In the genomic region with DNA sequence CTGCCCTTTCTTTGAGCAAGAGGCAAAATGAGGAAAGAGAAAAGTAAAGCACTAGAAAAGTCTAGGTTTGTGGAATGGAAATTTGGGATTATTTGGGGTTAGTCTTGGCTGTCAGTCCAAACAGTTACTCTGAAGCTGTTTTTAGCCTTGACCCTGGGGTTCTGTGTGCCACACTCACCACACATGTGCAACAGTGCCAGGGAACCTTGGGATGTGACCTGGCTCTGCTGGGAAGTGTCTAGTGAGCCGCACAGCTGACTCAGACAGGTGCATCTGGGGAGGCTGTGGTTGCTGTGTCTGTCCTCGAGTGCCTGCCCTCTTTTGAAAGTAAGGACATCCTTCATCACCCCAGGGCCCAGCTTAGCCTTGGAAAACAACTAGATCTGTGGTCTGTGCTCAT, we compare ENCODE assay signal across 19 cellular contexts. TPM values are rescaled to one million over a fixed set of nuclear protein-coding genes. Genes with fewer than 3 reads are reported as not detected.
DNase-seq lines count a peak whose midpoint lies in the region; ATAC-seq, FAIRE-seq and TF ChIP-seq lines count a peak whose summit lies in the region.
"Had no signal": no experiment of that assay in that cellular context is flagged by ENCODE, and none has a peak within 500 bp of the region (broad histone marks: within the 10 kb centered on the region; RNA-seq: fewer than 3 reads in every experiment).

No MANE protein-coding gene starts in this region.

- H4K20me1 ChIP-seq in keratinocyte (ENCODE audit: control insufficient read depth, extremely low read depth, insufficient read depth, low read length): no peaks in the 10 kb centered on the region

- H3K4me2 ChIP-seq in keratinocyte (ENCODE audit: control insufficient read depth, extremely low read depth, insufficient read depth, low read depth, low read length): no peak overlapping the region
- H3K4me2 ChIP-seq: GM23338 had no signal

- FAIRE-seq in GM12892 (lab: Jason Lieb, UNC) (peak; percentile 63), HTR-8/SVneo (lab: Jason Lieb, UNC) (peak; percentile 4), keratinocyte (lab: Jason Lieb, UNC) (peak; percentile 34)

- DNase-seq in GM12892 (ENCODE audit: insufficient read length): no peak
- no peak for DNase-seq in HTR-8/SVneo (ENCODE audit: insufficient read length, low spot score)
- no peak for DNase-seq in keratinocyte (ENCODE audit: low read depth, low spot score)
- peak; percentile 60 to 67 for DNase-seq in gastrocnemius medialis
- no peak for DNase-seq in amniotic stem cell (lab: John Stamatoyannopoulos, UW)
- no peak for DNase-seq in NOMO-1 (lab: John Stamatoyannopoulos, UW; ENCODE audit: unreplicated experiment in 2 of 2)
- no peak for DNase-seq in suprapubic skin (ENCODE audit: low spot score in 2 of 2)
- DNase-seq: BE2C; CD8-positive, alpha-beta memory T cell; GF-D8; KBM-7; NCI-H1436 treated with DMSO at 0.1 percent for 48 hours; NCI-H2107; NCI-H345; NCI-H526 treated with DMSO at 0.1 percent for 48 hours; OCI-M1 had no signal

- H3K4me3 ChIP-seq in keratinocyte (ENCODE audit: control insufficient read depth in 2 of 3, extremely low read depth in 1 of 3, insufficient read depth in 2 of 3, low read depth in 1 of 3, low read length in 3 of 3) (no peak overlapping the region), gastrocnemius medialis (no peak overlapping the region), suprapubic skin (no peak overlapping the region)
- H3K4me3 ChIP-seq: GM23338 had no signal

- TF ChIP-seq EP300 in suprapubic skin (IDR thresholded peaks at IDR 0.05): no peak

- H3K4me1 ChIP-seq in keratinocyte (ENCODE audit: control insufficient read depth, extremely low read depth, insufficient read depth, low read length) (no peaks in the 10 kb centered on the region), gastrocnemius medialis (peaks cover 0 to 9% of the 10 kb centered on the region in 2 donors), suprapubic skin (no peaks in the 10 kb centered on the region)
- H3K4me1 ChIP-seq: BE2C had no signal

- WGBS in suprapubic skin: 89% methylated on average over 2 of the region's 2 CpGs

- ATAC-seq in gastrocnemius medialis: peak; percentile 76 to 89
- ATAC-seq: GM23338 had no signal

- TF ChIP-seq POLR2A in GM12892 (IDR thresholded peaks at IDR 0.05; ENCODE audit: low read depth, low read length) (no peak), gastrocnemius medialis (IDR thresholded peaks at IDR 0.05) (no peak), suprapubic skin (IDR thresholded peaks at IDR 0.05) (no peak)

- H3K9me3 ChIP-seq in keratinocyte (ENCODE audit: control insufficient read depth, low read depth, low read length): no peaks in the 10 kb centered on the region
- no peaks in the 10 kb centered on the region for H3K9me3 ChIP-seq in gastrocnemius medialis
- no peaks in the 10 kb centered on the region for H3K9me3 ChIP-seq in suprapubic skin
- H3K9me3 ChIP-seq: BE2C had no signal

- no peaks in the 10 kb centered on the region for H3K9me1 ChIP-seq in keratinocyte (ENCODE audit: control insufficient read depth, extremely low read depth, insufficient read depth, low read length)

- TF ChIP-seq CTCF in keratinocyte (optimal IDR thresholded peaks at IDR 0.05 in 1 of 3, IDR thresholded peaks at IDR 0.05 in 1 of 3, conservative IDR thresholded peaks at IDR 0.05 in 1 of 3; ENCODE audit: extremely low read depth in 1 of 3, insufficient read depth in 2 of 3, low read length in 3 of 3): no peak
- no peak for TF ChIP-seq CTCF in gastrocnemius medialis (IDR thresholded peaks at IDR 0.05 in 4 of 5, conservative IDR thresholded peaks at IDR 0.05 in 1 of 5)
- TF ChIP-seq CTCF in suprapubic skin (IDR thresholded peaks at IDR 0.05): no peak

- dilution Hi-C loops in keratinocyte (cut with MboI; ENCODE audit: extremely low pct_ligation_motif_present, low sequenced_read_pairs): no loop called here

- H3K27ac ChIP-seq in keratinocyte (ENCODE audit: control insufficient read depth, insufficient read depth, low read length) (no peak overlapping the region), gastrocnemius medialis (peak overlapping the region; percentile 50 to 76 (median 68)), suprapubic skin (no peak overlapping the region)
- H3K27ac ChIP-seq: HL-60, RWPE1 had no signal

- H3K79me2 ChIP-seq in keratinocyte (ENCODE audit: control insufficient read depth, insufficient read depth, low read length): no peaks in the 10 kb centered on the region

- intact Hi-C loops in gastrocnemius medialis (cut with DNase I; ENCODE audit: low total_unique reads): no loop called here

- H3K36me3 ChIP-seq in keratinocyte (ENCODE audit: control insufficient read depth in 2 of 2, extremely low read depth in 1 of 2, insufficient read depth in 2 of 2, low read length in 2 of 2) (peaks cover 49 to 61% of the 10 kb centered on the region in 2 experiments), gastrocnemius medialis (peaks cover 3 to 100% of the 10 kb centered on the region in 2 donors), suprapubic skin (peaks cover 96% of the 10 kb centered on the region)

- H3K9ac ChIP-seq in keratinocyte (ENCODE audit: control insufficient read depth, extremely low read depth, insufficient read depth, low read length): no peak overlapping the region

- no peak overlapping the region for H2AFZ ChIP-seq in keratinocyte (ENCODE audit: control insufficient read depth, low read length)
- H2AFZ ChIP-seq: GM23338 had no signal

- H3K27me3 ChIP-seq in keratinocyte (ENCODE audit: control insufficient read depth, extremely low read depth, insufficient read depth, low read length) (no peaks in the 10 kb centered on the region), gastrocnemius medialis (no peaks in the 10 kb centered on the region), suprapubic skin (no peaks in the 10 kb centered on the region)
- H3K27me3 ChIP-seq: BE2C had no signal

- in situ Hi-C loops in gastrocnemius medialis (cut with MboI; ENCODE audit: low sequenced_read_pairs in 4 of 4): no loop called here

RNA-seq across cellular contexts. Expression of a gene that starts 15.8 kb away (rescaled TPM):
- 37.6 TPM for polyA plus RNA-seq in GM12892 (2012; ENCODE audit: missing spikeins)
- polyA plus RNA-seq in keratinocyte: 28.5 to 80.5 TPM (median 35.2 TPM) in 3 replicates
- polyA plus RNA-seq in keratinocyte (2011; ENCODE audit: low read depth): 12.1 TPM
- 23.6 and 53.9 TPM in 2 replicates for polyA plus RNA-seq in keratinocyte (2011; cell fraction: cytosol; rRNA removed)
- polyA plus RNA-seq in keratinocyte (2011; cell fraction: nucleus; rRNA removed): 19.1 and 20.6 TPM in 2 replicates
- 53.1 and 77.8 TPM in 2 replicates for polyA plus RNA-seq in keratinocyte (2012; ENCODE audit: low replicate concordance)
- 10.2 to 30.7 TPM (median 16.9 TPM) in 3 replicates for polyA minus RNA-seq in keratinocyte
- polyA minus RNA-seq in keratinocyte (2011; cell fraction: cytosol; rRNA and poly(A)+ RNA removed): 55.1 TPM
- polyA minus RNA-seq in keratinocyte (2011; cell fraction: nucleus; rRNA and poly(A)+ RNA removed): 7.0 and 8.1 TPM in 2 replicates
- total RNA-seq in gastrocnemius medialis: 100 to 1,000 TPM in 1 of 4 donors, 10 to 100 TPM in 3; 45.7 to 122 (median 74.8) TPM
- 10 to 100 TPM; 37.2 to 67.1 (median 58.1) TPM for total RNA-seq in suprapubic skin

RNA-seq across cellular contexts. Expression of a gene that starts 16.3 kb away (rescaled TPM):
- polyA plus RNA-seq in GM12892 (2012; ENCODE audit: missing spikeins): 2.0 TPM
- 3.3 to 9.1 TPM (median 3.7 TPM) in 3 replicates for polyA plus RNA-seq in keratinocyte
- 3.6 TPM for polyA plus RNA-seq in keratinocyte (2011; ENCODE audit: low read depth)
- 2.7 and 7.9 TPM in 2 replicates for polyA plus RNA-seq in keratinocyte (2011; cell fraction: cytosol; rRNA removed)
- polyA plus RNA-seq in keratinocyte (2011; cell fraction: nucleus; rRNA removed): 3.9 and 6.8 TPM in 2 replicates
- 5.1 and 9.5 TPM in 2 replicates for polyA plus RNA-seq in keratinocyte (2012; ENCODE audit: low replicate concordance)
- 1.5 to 3.4 TPM (median 2.2 TPM) in 3 replicates for polyA minus RNA-seq in keratinocyte
- 5.6 TPM for polyA minus RNA-seq in keratinocyte (2011; cell fraction: cytosol; rRNA and poly(A)+ RNA removed)
- 2.9 and 4.3 TPM in 2 replicates for polyA minus RNA-seq in keratinocyte (2011; cell fraction: nucleus; rRNA and poly(A)+ RNA removed)
- total RNA-seq in gastrocnemius medialis (10 to 100 TPM in 3 of 4 donors, 1 to 10 TPM in 1; 5.8 to 33.2 (median 21.5) TPM), suprapubic skin (10 to 100 TPM; 11.6 to 19.0 (median 15.1) TPM)

RNA-seq across cellular contexts. Expression of a gene that starts 25.6 kb away (rescaled TPM):
- 2,487 TPM for polyA plus RNA-seq in GM12892 (2012; ENCODE audit: missing spikeins)
- 562 to 1,236 TPM (median 636 TPM) in 3 replicates for polyA plus RNA-seq in keratinocyte
- 761 TPM for polyA plus RNA-seq in keratinocyte (2011; ENCODE audit: low read depth)
- 338 and 825 TPM in 2 replicates for polyA plus RNA-seq in keratinocyte (2011; cell fraction: cytosol; rRNA removed)
- 144 and 172 TPM in 2 replicates for polyA plus RNA-seq in keratinocyte (2011; cell fraction: nucleus; rRNA removed)
- polyA plus RNA-seq in keratinocyte (2012; ENCODE audit: low replicate concordance): 1,437 and 2,095 TPM in 2 replicates
- polyA minus RNA-seq in keratinocyte: 153 to 368 TPM (median 187 TPM) in 3 replicates
- polyA minus RNA-seq in keratinocyte (2011; cell fraction: cytosol; rRNA and poly(A)+ RNA removed): 1,666 TPM
- polyA minus RNA-seq in keratinocyte (2011; cell fraction: nucleus; rRNA and poly(A)+ RNA removed): 92.1 and 143 TPM in 2 replicates
- total RNA-seq in gastrocnemius medialis (100 to 1,000 TPM; 329 to 784 (median 462) TPM), suprapubic skin (100 to 1,000 TPM; 420 to 822 (median 688) TPM)

RNA-seq across cellular contexts. Expression of a gene that starts 41.6 kb away (rescaled TPM):
- polyA plus RNA-seq in GM12892 (2012; ENCODE audit: missing spikeins): 48.3 TPM
- 13.2 to 35.5 TPM (median 34.0 TPM) in 3 replicates for polyA plus RNA-seq in keratinocyte
- 187 TPM for polyA plus RNA-seq in keratinocyte (2011; ENCODE audit: low read depth)
- polyA plus RNA-seq in keratinocyte (2011; cell fraction: cytosol; rRNA removed): 16.0 and 25.5 TPM in 2 replicates
- 73.3 and 86.2 TPM in 2 replicates for polyA plus RNA-seq in keratinocyte (2011; cell fraction: nucleus; rRNA removed)
- polyA plus RNA-seq in keratinocyte (2012; ENCODE audit: low replicate concordance): 42.9 and 55.8 TPM in 2 replicates
- polyA minus RNA-seq in keratinocyte: 6.2 to 22.1 TPM (median 20.6 TPM) in 3 replicates
- 34.7 TPM for polyA minus RNA-seq in keratinocyte (2011; cell fraction: cytosol; rRNA and poly(A)+ RNA removed)
- 24.5 and 40.2 TPM in 2 replicates for polyA minus RNA-seq in keratinocyte (2011; cell fraction: nucleus; rRNA and poly(A)+ RNA removed)
- total RNA-seq in gastrocnemius medialis: 10 to 100 TPM; 29.8 to 60.0 (median 56.1) TPM
- 100 to 1,000 TPM in 1 of 4 donors, 10 to 100 TPM in 3; 46.3 to 181 (median 63.7) TPM for total RNA-seq in suprapubic skin

RNA-seq across cellular contexts. Expression of a gene that starts 41.9 kb away (rescaled TPM):
- 37.7 TPM for polyA plus RNA-seq in GM12892 (2012; ENCODE audit: missing spikeins)
- 8.0 to 17.5 TPM (median 15.3 TPM) in 3 replicates for polyA plus RNA-seq in keratinocyte
- 87.1 TPM for polyA plus RNA-seq in keratinocyte (2011; ENCODE audit: low read depth)
- 9.5 and 12.7 TPM in 2 replicates for polyA plus RNA-seq in keratinocyte (2011; cell fraction: cytosol; rRNA removed)
- 54.1 and 65.9 TPM in 2 replicates for polyA plus RNA-seq in keratinocyte (2011; cell fraction: nucleus; rRNA removed)
- 24.7 and 26.2 TPM in 2 replicates for polyA plus RNA-seq in keratinocyte (2012; ENCODE audit: low replicate concordance)
- polyA minus RNA-seq in keratinocyte: 7.4 to 23.1 TPM (median 12.4 TPM) in 3 replicates
- polyA minus RNA-seq in keratinocyte (2011; cell fraction: cytosol; rRNA and poly(A)+ RNA removed): 19.2 TPM
- polyA minus RNA-seq in keratinocyte (2011; cell fraction: nucleus; rRNA and poly(A)+ RNA removed): 13.1 and 29.9 TPM in 2 replicates
- total RNA-seq in gastrocnemius medialis: 10 to 100 TPM; 13.7 to 19.8 (median 18.4) TPM
- total RNA-seq in suprapubic skin: 100 to 1,000 TPM in 1 of 4 donors, 10 to 100 TPM in 3; 22.9 to 105 (median 28.8) TPM

Comparison
In these comparisons a context has a peak if more than half of its experiments do, and no peak if none do; other contexts are left out.
1. DNase-seq: peak in gastrocnemius medialis (2 of 2); none in GM12892 (single experiment), HTR-8/SVneo (single experiment), keratinocyte (single experiment), amniotic stem cell (single experiment), NOMO-1 (0 of 2) and suprapubic skin (0 of 2).
2. H3K27ac ChIP-seq: peak in gastrocnemius medialis (4 of 4); none in keratinocyte (single experiment) and suprapubic skin (single experiment).